In the genomic region with DNA sequence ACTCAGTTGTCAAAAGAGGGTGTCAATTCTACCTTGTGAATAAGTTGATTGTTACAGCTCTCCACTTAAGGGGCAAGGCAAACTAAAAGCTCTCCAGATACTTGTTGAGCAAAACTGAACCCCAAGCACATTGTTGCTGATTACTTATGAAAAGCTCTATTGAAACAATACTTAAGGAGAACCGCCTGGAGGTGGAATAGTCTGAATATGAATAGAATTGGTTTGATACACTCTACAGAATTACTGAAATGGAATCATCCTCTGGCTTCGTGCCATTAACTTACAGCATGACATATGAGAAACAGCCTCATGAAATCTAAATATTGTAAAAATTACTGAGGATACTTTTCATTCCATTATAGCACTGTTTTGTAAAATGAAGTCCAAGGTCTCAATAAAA, we compare ENCODE assay signal across 14 cellular contexts.
DNase-seq lines count a peak whose midpoint lies in the region; TF ChIP-seq lines count a peak whose summit lies in the region.
"Had no signal": no experiment of that assay in that cellular context is flagged by ENCODE, and none has a peak within 500 bp of the region (broad histone marks: within the 10 kb centered on the region; RNA-seq: fewer than 3 reads in every experiment).

No MANE protein-coding gene starts in this region.

- DNase-seq in DMS 273 (lab: John Stamatoyannopoulos, UW; ENCODE audit: unreplicated experiment): peak; percentile 7
- no peak for DNase-seq in DMS 273 treated with DMSO at 0.1 percent for 48 hours (lab: John Stamatoyannopoulos, UW)
- peak; percentile 91 for DNase-seq in NCI-H345 treated with DMSO at 0.1 percent for 48 hours (lab: John Stamatoyannopoulos, UW; ENCODE audit: unreplicated experiment)
- peak; percentile 75 for DNase-seq in dermis blood vessel endothelial cell
- no peak for DNase-seq in osteocyte (ENCODE audit: extremely low spot score, unreplicated experiment)
- no peak for DNase-seq in MG63
- DNase-seq in GM19238 (ENCODE audit: insufficient read length, low spot score): no peak
- no peak for DNase-seq in effector CD8-positive, alpha-beta T cell (lab: John Stamatoyannopoulos, UW)
- DNase-seq: activated CD4-positive, CD25-positive, alpha-beta regulatory T cell; activated T-cell treated with anti-CD3 and anti-CD28 coated beads, Interleukin-2, amount 50 U/mL, for 24 hours; NCI-H526 treated with DMSO at 0.1 percent for 48 hours had no signal

- no peak for TF ChIP-seq CTCF in osteocyte (IDR thresholded peaks at IDR 0.05)

- H3K9me3 Mint-ChIP-seq in osteocyte (ENCODE audit: unreplicated experiment): no peaks in the 10 kb centered on the region
- H3K9me3 Mint-ChIP-seq: activated T-cell treated with anti-CD3 and anti-CD28 coated beads, Interleukin-2, amount 50 U/mL, for 24 hours; natural killer cell treated with Interleukin-12 subunit alpha and Interleukin-12 subunit beta and Interleukin-15 and Interleukin-18, amount 100 ng/mL, for 72 hours had no signal

- H3K36me3 Mint-ChIP-seq in osteocyte (ENCODE audit: unreplicated experiment): peaks cover 11% of the 10 kb centered on the region
- H3K36me3 Mint-ChIP-seq: natural killer cell treated with Interleukin-12 subunit alpha and Interleukin-12 subunit beta and Interleukin-15 and Interleukin-18, amount 100 ng/mL, for 72 hours had no signal

- H3K4me1 Mint-ChIP-seq in osteocyte (ENCODE audit: unreplicated experiment): peaks cover 19% of the 10 kb centered on the region

- no peaks in the 10 kb centered on the region for H3K9me3 ChIP-seq in MG63
- H3K9me3 ChIP-seq: ascending aorta, tibial nerve had no signal

- H3K4me3 Mint-ChIP-seq in osteocyte (ENCODE audit: unreplicated experiment): no peak overlapping the region
- H3K4me3 Mint-ChIP-seq: activated T-cell treated with anti-CD3 and anti-CD28 coated beads, Interleukin-2, amount 50 U/mL, for 24 hours; natural killer cell treated with Interleukin-12 subunit alpha and Interleukin-12 subunit beta and Interleukin-15 and Interleukin-18, amount 100 ng/mL, for 72 hours had no signal

- H3K36me3 ChIP-seq in MG63: no peaks in the 10 kb centered on the region
- H3K36me3 ChIP-seq: ascending aorta had no signal

- peak overlapping the region; percentile 73 for H3K27ac Mint-ChIP-seq in osteocyte (ENCODE audit: unreplicated experiment)
- H3K27ac Mint-ChIP-seq: activated T-cell treated with anti-CD3 and anti-CD28 coated beads, Interleukin-2, amount 50 U/mL, for 24 hours; natural killer cell treated with Interleukin-12 subunit alpha and Interleukin-12 subunit beta and Interleukin-15 and Interleukin-18, amount 100 ng/mL, for 72 hours had no signal

- H3K27me3 ChIP-seq in MG63: no peaks in the 10 kb centered on the region
- H3K27me3 ChIP-seq: ascending aorta, tibial nerve had no signal

- H3K27me3 Mint-ChIP-seq in osteocyte (ENCODE audit: unreplicated experiment): no peaks in the 10 kb centered on the region
- H3K27me3 Mint-ChIP-seq: activated T-cell treated with anti-CD3 and anti-CD28 coated beads, Interleukin-2, amount 50 U/mL, for 24 hours; natural killer cell treated with Interleukin-12 subunit alpha and Interleukin-12 subunit beta and Interleukin-15 and Interleukin-18, amount 100 ng/mL, for 72 hours had no signal

- no peak overlapping the region for H3K4me3 ChIP-seq in MG63
- H3K4me3 ChIP-seq: ascending aorta, tibial nerve had no signal

Comparison
In these comparisons a context has a peak if more than half of its experiments do, and no peak if none do; other contexts are left out.
1. DNase-seq: peak in DMS 273 (single experiment), NCI-H345 treated with DMSO at 0.1 percent for 48 hours (single experiment) and dermis blood vessel endothelial cell (single experiment); none in DMS 273 treated with DMSO at 0.1 percent for 48 hours (single experiment), osteocyte (single experiment), MG63 (single experiment), GM19238 (single experiment) and effector CD8-positive, alpha-beta T cell (single experiment).